8 cellular contexts compared by ENCODE assay signal in the genomic region with DNA sequence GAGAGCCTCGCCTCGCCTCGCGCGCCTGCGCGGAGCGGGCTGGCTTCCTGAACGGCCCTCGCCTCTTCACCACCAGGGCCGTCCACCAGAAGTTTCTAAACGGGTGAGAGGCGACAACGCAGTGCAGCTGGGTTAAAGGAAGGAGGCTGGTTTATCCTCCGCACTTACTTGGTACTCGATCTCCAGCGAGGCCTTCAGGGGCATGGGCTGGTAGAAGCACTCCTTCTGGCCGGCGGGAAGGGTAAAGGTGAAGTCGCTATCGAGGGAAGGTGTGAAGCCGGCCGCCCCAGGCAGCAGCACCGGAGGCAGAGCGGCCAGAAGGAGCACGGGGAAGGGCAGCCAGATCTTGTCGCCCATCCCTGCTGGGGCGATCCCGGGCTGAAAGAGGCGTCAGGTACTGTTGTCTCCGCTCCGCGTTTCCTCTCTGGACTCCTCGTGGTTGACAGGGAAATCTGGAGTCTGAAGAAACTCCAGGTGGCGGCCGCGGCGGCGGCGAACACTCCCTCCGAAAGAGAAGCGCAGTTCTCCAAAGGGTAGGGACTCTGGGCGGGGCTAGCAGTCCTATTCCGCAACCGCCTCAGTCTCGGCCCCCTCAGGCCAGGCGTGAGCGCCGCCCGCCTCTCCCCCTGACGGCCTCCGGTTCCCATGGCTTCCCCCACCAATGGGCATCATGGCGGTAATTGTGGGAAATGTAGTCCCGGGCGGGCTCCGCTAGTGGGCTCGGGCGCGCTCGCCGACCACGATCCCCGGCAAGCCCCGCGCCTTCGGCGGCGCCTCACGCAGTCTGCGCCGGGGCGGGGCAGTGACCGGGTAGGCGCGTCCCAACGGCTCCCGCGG. TPM values are rescaled to one million over a fixed set of nuclear protein-coding genes. Genes with fewer than 3 reads are reported as not detected.
DNase-seq lines count a peak whose midpoint lies in the region; TF ChIP-seq lines count a peak whose summit lies in the region.

Gene TMED5 (minus strand): TSS at position 528 of the 837 bp plus-strand sequence. CDS start 171 bp downstream, at position 357.

- in situ Hi-C loops in SK-MEL-5 (cut with HindIII; ENCODE audit: low pct_unique_long_range_greater_than_20kb, low sequenced_read_pairs) = no loop called here

- peak within 1 kb of the TSS; percentile 75 for H2AFZ ChIP-seq in neuron (ENCODE audit: low read depth, low read length)

- H3K36me3 ChIP-seq in GM06990 (ENCODE audit: control insufficient read depth, insufficient read depth, low read length) (peaks cover 2% of the 10 kb centered on the region), neuron (ENCODE audit: insufficient read depth, low read length) (no peaks in the 10 kb centered on the region), subcutaneous abdominal adipose tissue (ENCODE audit: control insufficient read depth in 5 of 5, insufficient read depth in 5 of 5, low read length in 5 of 5) (peaks cover 0 to 2% (median 0%) of the 10 kb centered on the region in 5 donors)

- no peak for TF ChIP-seq CTCF in GM06990 (IDR thresholded peaks at IDR 0.05; ENCODE audit: insufficient read depth, low read length, poor library complexity, severe bottlenecking)
- no peak for TF ChIP-seq CTCF in HFF-Myc (IDR thresholded peaks at IDR 0.05; ENCODE audit: low read depth, low read length, missing control alignments)

- H3K9me3 ChIP-seq in neuron (ENCODE audit: low read length) (no peaks in the 10 kb centered on the region), subcutaneous abdominal adipose tissue (ENCODE audit: control insufficient read depth in 5 of 5, low read length in 5 of 5) (peaks cover 0 to 2% (median 0%) of the 10 kb centered on the region in 5 donors)

- H3K9ac ChIP-seq in subcutaneous abdominal adipose tissue (ENCODE audit: low read length in 5 of 5) = peak within 1 kb of the TSS; percentile 95 to 100 (median 100)

- peaks cover 14% of the 10 kb centered on the region for H3K4me1 ChIP-seq in neuron (ENCODE audit: insufficient read depth, low read length)
- peaks cover 12 to 33% (median 32%) of the 10 kb centered on the region in 5 donors for H3K4me1 ChIP-seq in subcutaneous abdominal adipose tissue (ENCODE audit: control insufficient read depth in 5 of 5, insufficient read depth in 5 of 5, low read length in 5 of 5)

- peak; percentile 99 for DNase-seq in GM06990 (ENCODE audit: extremely low read depth, insufficient read length)
- DNase-seq in HFF-Myc (ENCODE audit: extremely low read depth, low read depth) = peak; percentile 89
- DNase-seq in MV-4-11 (lab: John Stamatoyannopoulos, UW) = peak; percentile 97
- DNase-seq in SK-MEL-5 (ENCODE audit: low read depth, low spot score) = peak; percentile 97
- DNase-seq in activated naive CD4-positive, alpha-beta T cell treated with Interleukin-2 at 50 U/mL for 16 hours = peak; percentile 95
- DNase-seq in foreskin melanocyte = peak; percentile 97

- peak within 1 kb of the TSS; percentile 100 for H3K4me3 ChIP-seq in GM06990 (replicated peaks; ENCODE audit: low read depth, low read length)
- H3K4me3 ChIP-seq in HFF-Myc (replicated peaks; ENCODE audit: low read depth, low read length) = peak within 1 kb of the TSS; percentile 84
- peak within 1 kb of the TSS; percentile 93 for H3K4me3 ChIP-seq in neuron (ENCODE audit: low read length)
- peak within 1 kb of the TSS; percentile 75 to 100 (median 96) for H3K4me3 ChIP-seq in subcutaneous abdominal adipose tissue (ENCODE audit: low read depth in 1 of 5, low read length in 5 of 5)

- H3K27me3 ChIP-seq in GM06990 (replicated peaks; ENCODE audit: control insufficient read depth, insufficient read depth, low read length) (no peaks in the 10 kb centered on the region), neuron (ENCODE audit: insufficient read depth, low read length) (no peaks in the 10 kb centered on the region), subcutaneous abdominal adipose tissue (ENCODE audit: control insufficient read depth in 5 of 5, insufficient read depth in 4 of 5, low read length in 5 of 5) (peaks cover 0 to 10% (median 0%) of the 10 kb centered on the region in 5 donors)

- H3K27ac ChIP-seq in subcutaneous abdominal adipose tissue (ENCODE audit: low read depth, low read length) = peak within 1 kb of the TSS; percentile 100

RNA-seq across cellular contexts. Expression of gene TMED5, which starts in this region (rescaled TPM):
- 52.2 and 62.6 TPM in 2 replicates for total RNA-seq in SK-MEL-5 (2014; rRNA removed; shearing (Covaris generic))
- 54.0 and 60.3 TPM in 2 replicates for polyA plus RNA-seq in SK-MEL-5 (2015; cell fraction: cytosol; rRNA removed)
- 32.7 and 40.9 TPM in 2 replicates for polyA plus RNA-seq in SK-MEL-5 (2015; cell fraction: nucleus; rRNA removed)

Comparison
In these comparisons a context has a peak if more than half of its experiments do, and no peak if none do; other contexts are left out.
1. Peak in every context shown above with its lines: DNase-seq, H3K4me3 ChIP-seq and H3K27ac ChIP-seq.